ENCODE assay signal across 21 cellular contexts in the genomic region with DNA sequence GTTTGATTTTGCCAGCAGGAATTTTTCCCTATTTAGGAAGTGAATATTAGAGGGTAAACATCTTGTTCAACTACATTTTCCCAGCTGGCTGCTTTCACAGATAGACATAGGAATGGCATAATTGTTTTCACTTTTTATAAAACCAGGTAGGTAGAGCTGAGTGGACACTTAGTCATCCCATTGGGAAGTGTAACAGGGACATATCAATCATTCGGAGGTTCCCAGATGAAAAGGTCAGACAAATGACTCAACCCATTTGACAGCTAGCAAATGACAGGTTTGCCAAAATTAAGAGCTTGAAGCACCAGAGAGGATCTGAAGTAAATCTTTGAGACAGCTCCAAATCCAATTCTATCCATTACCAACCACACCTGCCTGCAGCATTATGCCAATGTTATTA.
A peak's percentile ranks its signal among the peaks of the same experiment; 100 is the strongest.
DNase-seq lines count a peak whose midpoint lies in the region; ATAC-seq and TF ChIP-seq lines count a peak whose summit lies in the region.
"Had no signal": no experiment of that assay in that cellular context is flagged by ENCODE, and none has a peak within 500 bp of the region (broad histone marks: within the 10 kb centered on the region; RNA-seq: fewer than 3 reads in every experiment).

No MANE protein-coding gene starts in this region.

- in situ Hi-C loops in G401 (cut with HindIII; ENCODE audit: low sequenced_read_pairs) (no loop called here), astrocyte of the spinal cord (cut with HindIII; ENCODE audit: low sequenced_read_pairs) (no loop called here), HAP-1 (cut with MboI; ENCODE audit: low sequenced_read_pairs) (no loop called here)

- H3K36me3 ChIP-seq in MG63 (no peaks in the 10 kb centered on the region), HAP-1 (replicated peaks) (no peaks in the 10 kb centered on the region)
- H3K36me3 ChIP-seq: neutrophil, thyroid gland had no signal

- no peak overlapping the region for H3K4me3 Mint-ChIP-seq in T-helper 2 cell treated with Interferon-gamma antibody and Interleukin-4, amounts not matched to agents 5 μg/mL and 100 μg/mL, for 36 hours
- H3K4me3 Mint-ChIP-seq: activated CD4-positive, alpha-beta T cell treated with anti-CD3 and anti-CD28 coated beads for 36 hours; activated naive CD4-positive, alpha-beta T cell treated with anti-CD3 and anti-CD28 coated beads, Interleukin-2, amount 50 U/mL, for 24 hours; activated T-helper 1 cell treated with anti-CD3 and anti-CD28 coated beads, Interleukin-12 subunit alpha, Interleukin-12 subunit beta, Interleukin-2, Interleukin-4 antibody, amounts not matched to agents 30 ng/mL and 10 ng/mL and 1 ng/mL, durations not matched to agents 14 hours and 24 hours and 36 hours; CD8-positive, alpha-beta T cell; immature natural killer cell had no signal

- peak; percentile 6 for DNase-seq in G401 (ENCODE audit: low spot score)
- peak; percentile 42 for DNase-seq in NCI-H2227 (lab: John Stamatoyannopoulos, UW; ENCODE audit: unreplicated experiment)
- DNase-seq in astrocyte of the spinal cord (ENCODE audit: low read depth, low spot score), result peak; percentile 7
- DNase-seq in foreskin keratinocyte, result peak; percentile 44 to 70
- no peak for DNase-seq in DMS79 treated with DMSO at 0.1 percent for 48 hours (lab: John Stamatoyannopoulos, UW)
- no peak for DNase-seq in T-helper 2 cell treated with Interferon-gamma antibody and Interleukin-4, amounts not matched to agents 5 μg/mL and 100 μg/mL, for 36 hours (ENCODE audit: low spot score)
- DNase-seq in MG63, result no peak
- no peak for DNase-seq in HAP-1 (ENCODE audit: low spot score in 2 of 2)
- DNase-seq: activated CD4-positive, alpha-beta T cell treated with anti-CD3 and anti-CD28 coated beads for 36 hours; aorta; CD8-positive, alpha-beta T cell; effector memory CD4-positive, alpha-beta T cell; immature natural killer cell; NCI-H1436 treated with DMSO at 0.1 percent for 48 hours; small intestine; stimulated activated CD4-positive, alpha-beta T cell treated with anti-CD3 and anti-CD28 coated beads, Interleukin-2, amount 100 ng/mL, for 48 hours; stimulated activated naive CD8-positive, alpha-beta T cell treated with anti-CD3 and anti-CD28 coated beads, Interleukin-15, Interleukin-2, amounts not matched to agents 100 U/mL and 50 U/mL, for 24 hours; thyroid gland had no signal

- no peaks in the 10 kb centered on the region for H3K36me3 Mint-ChIP-seq in T-helper 2 cell treated with Interferon-gamma antibody and Interleukin-4, amounts not matched to agents 5 μg/mL and 100 μg/mL, for 36 hours (ENCODE audit: low read depth)
- H3K36me3 Mint-ChIP-seq: activated naive CD4-positive, alpha-beta T cell treated with anti-CD3 and anti-CD28 coated beads, Interleukin-2, amount 50 U/mL, for 24 hours; CD8-positive, alpha-beta T cell; immature natural killer cell had no signal

- H3K27me3 Mint-ChIP-seq in T-helper 2 cell treated with Interferon-gamma antibody and Interleukin-4, amounts not matched to agents 5 μg/mL and 100 μg/mL, for 36 hours (ENCODE audit: low read depth), result peaks cover 2% of the 10 kb centered on the region
- H3K27me3 Mint-ChIP-seq: activated CD4-positive, alpha-beta T cell treated with anti-CD3 and anti-CD28 coated beads for 36 hours had no signal

- H3K27ac Mint-ChIP-seq in T-helper 2 cell treated with Interferon-gamma antibody and Interleukin-4, amounts not matched to agents 5 μg/mL and 100 μg/mL, for 36 hours, result no peak overlapping the region
- H3K27ac Mint-ChIP-seq: activated CD4-positive, alpha-beta T cell treated with anti-CD3 and anti-CD28 coated beads for 36 hours; activated naive CD4-positive, alpha-beta T cell treated with anti-CD3 and anti-CD28 coated beads, Interleukin-2, amount 50 U/mL, for 24 hours; activated T-helper 1 cell treated with anti-CD3 and anti-CD28 coated beads, Interleukin-12 subunit alpha, Interleukin-12 subunit beta, Interleukin-2, Interleukin-4 antibody, amounts not matched to agents 30 ng/mL and 10 ng/mL and 1 ng/mL, durations not matched to agents 14 hours and 24 hours and 36 hours; CD8-positive, alpha-beta T cell; immature natural killer cell had no signal

- H3K9me3 ChIP-seq in MG63 (no peaks in the 10 kb centered on the region), HAP-1 (no peaks in the 10 kb centered on the region)
- H3K9me3 ChIP-seq: neutrophil, thyroid gland had no signal

- H3K4me3 ChIP-seq in astrocyte of the spinal cord (ENCODE audit: low read depth, low read length) (no peak overlapping the region), MG63 (no peak overlapping the region), HAP-1 (no peak overlapping the region)
- H3K4me3 ChIP-seq: thyroid gland had no signal

- H3K4me1 Mint-ChIP-seq in T-helper 2 cell treated with Interferon-gamma antibody and Interleukin-4, amounts not matched to agents 5 μg/mL and 100 μg/mL, for 36 hours (ENCODE audit: low read depth), result no peaks in the 10 kb centered on the region
- H3K4me1 Mint-ChIP-seq: activated CD4-positive, alpha-beta T cell treated with anti-CD3 and anti-CD28 coated beads for 36 hours; activated naive CD4-positive, alpha-beta T cell treated with anti-CD3 and anti-CD28 coated beads, Interleukin-2, amount 50 U/mL, for 24 hours; immature natural killer cell had no signal

- peaks cover 2% of the 10 kb centered on the region for H3K27me3 ChIP-seq in foreskin keratinocyte
- H3K27me3 ChIP-seq in MG63, result no peaks in the 10 kb centered on the region
- H3K27me3 ChIP-seq in HAP-1 (ENCODE audit: low read depth), result no peaks in the 10 kb centered on the region
- H3K27me3 ChIP-seq: neutrophil, thyroid gland had no signal

- TF ChIP-seq CTCF in astrocyte of the spinal cord (IDR thresholded peaks at IDR 0.05; ENCODE audit: low read depth, low read length) (no peak), foreskin keratinocyte (conservative IDR thresholded peaks at IDR 0.05) (no peak)

- peak; percentile 78 for ATAC-seq in foreskin keratinocyte
- ATAC-seq: activated CD4-positive, alpha-beta T cell treated with anti-CD3 and anti-CD28 coated beads for 36 hours; CD8-positive, alpha-beta T cell; stimulated activated naive CD8-positive, alpha-beta T cell treated with anti-CD3 and anti-CD28 coated beads, Interleukin-15, Interleukin-2, amounts not matched to agents 100 U/mL and 50 U/mL, for 24 hours had no signal

- no peak overlapping the region for H3K27ac ChIP-seq in foreskin keratinocyte
- H3K27ac ChIP-seq: neutrophil, thyroid gland had no signal

- H3K9me3 Mint-ChIP-seq in T-helper 2 cell treated with Interferon-gamma antibody and Interleukin-4, amounts not matched to agents 5 μg/mL and 100 μg/mL, for 36 hours, result no peaks in the 10 kb centered on the region
- H3K9me3 Mint-ChIP-seq: activated naive CD4-positive, alpha-beta T cell treated with anti-CD3 and anti-CD28 coated beads, Interleukin-2, amount 50 U/mL, for 24 hours; activated T-helper 1 cell treated with anti-CD3 and anti-CD28 coated beads, Interleukin-12 subunit alpha, Interleukin-12 subunit beta, Interleukin-2, Interleukin-4 antibody, amounts not matched to agents 30 ng/mL and 10 ng/mL and 1 ng/mL, durations not matched to agents 14 hours and 24 hours and 36 hours; CD8-positive, alpha-beta T cell had no signal

- H3K4me1 ChIP-seq in foreskin keratinocyte (peaks cover 12% of the 10 kb centered on the region), HAP-1 (no peaks in the 10 kb centered on the region)
- H3K4me1 ChIP-seq: thyroid gland had no signal

Comparison
In these comparisons a context has a peak if more than half of its experiments do, and no peak if none do; other contexts are left out.
1. DNase-seq: peak in G401 (single experiment), NCI-H2227 (single experiment), astrocyte of the spinal cord (single experiment) and foreskin keratinocyte (2 of 2); none in DMS79 treated with DMSO at 0.1 percent for 48 hours (single experiment), T-helper 2 cell treated with Interferon-gamma antibody and Interleukin-4, amounts not matched to agents 5 μg/mL and 100 μg/mL, for 36 hours (single experiment), MG63 (single experiment) and HAP-1 (0 of 2).